In the genomic region with DNA sequence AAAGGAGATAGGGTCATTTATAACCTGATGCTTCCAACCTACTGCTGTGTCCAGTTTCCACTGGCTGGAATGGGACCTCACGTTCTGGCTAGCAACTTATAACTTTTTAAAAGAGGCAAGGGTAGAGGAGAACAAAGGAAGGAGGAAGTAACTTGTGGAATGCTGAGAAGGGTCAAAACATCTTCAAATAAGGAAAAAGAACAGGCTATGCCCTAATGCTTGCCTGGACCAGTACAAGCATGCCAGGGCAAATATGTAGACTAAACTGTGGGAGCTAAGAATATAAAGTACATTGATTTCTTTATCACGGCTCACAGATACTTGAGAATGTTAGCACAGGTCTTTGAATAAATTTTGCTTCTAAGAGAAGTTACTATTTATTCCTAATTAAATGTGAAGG, we compare ENCODE assay signal across 12 cellular contexts. TPM values are rescaled to one million over a fixed set of nuclear protein-coding genes. Genes with fewer than 3 reads are reported as not detected.
A peak's percentile ranks its signal among the peaks of the same experiment; 100 is the strongest.
DNase-seq lines count a peak whose midpoint lies in the region; ATAC-seq, FAIRE-seq and TF ChIP-seq lines count a peak whose summit lies in the region.
"Had no signal": no experiment of that assay in that cellular context is flagged by ENCODE, and none has a peak within 500 bp of the region (broad histone marks: within the 10 kb centered on the region; RNA-seq: fewer than 3 reads in every experiment).

No MANE protein-coding gene starts in this region.

- CTCF ChIA-PET in HepG2 (lab: Yijun Ruan, JAX; ENCODE audit: low intra/inter-chr PET ratio, low total read pairs): no interaction called here

- H3K4me3 Mint-ChIP-seq in activated naive CD8-positive, alpha-beta T cell treated with anti-CD3 and anti-CD28 coated beads for 36 hours: peak overlapping the region; percentile 48

- no peak overlapping the region for H3K27ac Mint-ChIP-seq in activated naive CD8-positive, alpha-beta T cell treated with anti-CD3 and anti-CD28 coated beads for 36 hours

- dilution Hi-C loops in keratinocyte (cut with MboI; ENCODE audit: extremely low pct_ligation_motif_present, low sequenced_read_pairs): no loop called here

- H3K4me2 ChIP-seq in HepG2 (ENCODE audit: low read depth, low read length): peak overlapping the region; percentile 61
- H3K4me2 ChIP-seq in keratinocyte (ENCODE audit: control insufficient read depth, extremely low read depth, insufficient read depth, low read depth, low read length): peak overlapping the region; percentile 83

- no peak for ATAC-seq in HepG2
- no peak for ATAC-seq in right lobe of liver
- ATAC-seq in pancreas: no peak
- ATAC-seq: psoas muscle had no signal

- no peak overlapping the region for H3K27ac ChIP-seq in HepG2 (ENCODE audit: extremely low read length, insufficient read depth, low read length)
- no peak overlapping the region for H3K27ac ChIP-seq in right lobe of liver
- H3K27ac ChIP-seq in keratinocyte (ENCODE audit: control insufficient read depth, insufficient read depth, low read length): peak overlapping the region; percentile 90
- peak overlapping the region in 1 of 4 donors; percentile 97 for H3K27ac ChIP-seq in pancreas

- H3K27me3 Mint-ChIP-seq in activated naive CD8-positive, alpha-beta T cell treated with anti-CD3 and anti-CD28 coated beads for 36 hours: no peaks in the 10 kb centered on the region

- DNase-seq in HepG2 (ENCODE audit: low spot score) (no peak), right lobe of liver (no peak), keratinocyte (ENCODE audit: low read depth, low spot score) (no peak), ureter (ENCODE audit: low spot score) (peak; percentile 59), COR-L47 (lab: John Stamatoyannopoulos, UW) (no peak), GM19238 (ENCODE audit: insufficient read length, low spot score) (no peak), pancreas (no peak)
- DNase-seq in activated naive CD8-positive, alpha-beta T cell treated with anti-CD3 and anti-CD28 coated beads for 36 hours: no peak
- DNase-seq: gastrocnemius medialis; NCI-H1092; psoas muscle; stimulated activated CD8-positive, alpha-beta memory T cell treated with anti-CD3 and anti-CD28 coated beads, Interleukin-4, amount 100 ng/mL, for 48 hours had no signal

- 92% methylated on average over 2 of the region's 2 CpGs for WGBS in HepG2 (ENCODE audit: low lambda C conversion rate)
- WGBS in right lobe of liver (ENCODE audit: insufficient coverage, low coverage, low lambda C conversion rate, missing lambda C conversion rate): 66% methylated on average over 2 of the region's 2 CpGs
- WGBS in pancreas, 2 donors: 57 to 67% methylated on average over 2 of the region's 2 CpGs

- peaks cover 18% of the 10 kb centered on the region for H3K4me1 Mint-ChIP-seq in activated naive CD8-positive, alpha-beta T cell treated with anti-CD3 and anti-CD28 coated beads for 36 hours

- H3K4me3 ChIP-seq in HepG2 (replicated peaks in 1 of 3; ENCODE audit: insufficient read depth in 1 of 3, low read depth in 2 of 3, low read length in 3 of 3) (peak overlapping the region in 1 of 3 experiments; percentile 87; a peak in 1 of 6 replicates), right lobe of liver (no peak overlapping the region), keratinocyte (ENCODE audit: control insufficient read depth in 2 of 3, extremely low read depth in 1 of 3, insufficient read depth in 2 of 3, low read depth in 1 of 3, low read length in 3 of 3) (peak overlapping the region; percentile 29 to 74 (median 62)), pancreas (no peak overlapping the region)

- POLR2A ChIA-PET in HepG2 (lab: Yijun Ruan, JAX): no interaction called here

- H3K9me3 ChIP-seq in HepG2 (ENCODE audit: low read length) (no peaks in the 10 kb centered on the region), right lobe of liver (no peaks in the 10 kb centered on the region), keratinocyte (ENCODE audit: control insufficient read depth, low read depth, low read length) (no peaks in the 10 kb centered on the region), pancreas (no peaks in the 10 kb centered on the region)
- H3K9me3 ChIP-seq: gastrocnemius medialis, psoas muscle had no signal

- no peak for TF ChIP-seq EP300 in HepG2 (IDR thresholded peaks at IDR 0.05; ENCODE audit: low read depth in 2 of 2, low read length in 2 of 2)
- TF ChIP-seq EP300 in HepG2 (CRISPR knock-in tag; IDR thresholded peaks at IDR 0.05; ENCODE audit: borderline replicate concordance): no peak

- peaks cover 7% of the 10 kb centered on the region for H3K9me3 Mint-ChIP-seq in activated naive CD8-positive, alpha-beta T cell treated with anti-CD3 and anti-CD28 coated beads for 36 hours

- intact Hi-C loops in HepG2 (cut with micrococcal nuclease; ENCODE audit: unreplicated experiment) (no loop called here), right lobe of liver (cut with DNase I) (loop anchor here in 1 of 2 donors (5.0 kb wide), 1 partner anchor 165 kb away; no protein-coding TSS in a partner anchor), pancreas (cut with DNase I) (no loop called here)

- in situ Hi-C loops in HepG2 (cut with HindIII; ENCODE audit: extremely low pct_ligation_motif_present, low pct_unique_long_range_greater_than_20kb): no loop called here

- no peaks in the 10 kb centered on the region for H3K9me1 ChIP-seq in keratinocyte (ENCODE audit: control insufficient read depth, extremely low read depth, insufficient read depth, low read length)

- H3K36me3 Mint-ChIP-seq in activated naive CD8-positive, alpha-beta T cell treated with anti-CD3 and anti-CD28 coated beads for 36 hours: peaks cover 32% of the 10 kb centered on the region

- TF ChIP-seq RAD21 in HepG2 (CRISPR knock-in tag; IDR thresholded peaks at IDR 0.05): no peak

- FAIRE-seq in HepG2 (lab: Jason Lieb, UNC) (no peak), keratinocyte (lab: Jason Lieb, UNC) (peak; percentile 46), pancreas (lab: Jason Lieb, UNC) (no peak)

- no peaks in the 10 kb centered on the region for H4K20me1 ChIP-seq in HepG2 (ENCODE audit: insufficient read depth, low read length)
- no peaks in the 10 kb centered on the region for H4K20me1 ChIP-seq in keratinocyte (ENCODE audit: control insufficient read depth, extremely low read depth, insufficient read depth, low read length)

- no peak for TF ChIP-seq CTCF in HepG2 (CRISPR knock-in tag; IDR thresholded peaks at IDR 0.05)
- no peak for TF ChIP-seq CTCF in right lobe of liver (IDR thresholded peaks at IDR 0.05)
- no peak for TF ChIP-seq CTCF in keratinocyte (optimal IDR thresholded peaks at IDR 0.05 in 1 of 3, IDR thresholded peaks at IDR 0.05 in 1 of 3, conservative IDR thresholded peaks at IDR 0.05 in 1 of 3; ENCODE audit: extremely low read depth in 1 of 3, insufficient read depth in 2 of 3, low read length in 3 of 3)
- TF ChIP-seq CTCF in pancreas (IDR thresholded peaks at IDR 0.05): no peak

- BruUV-seq in HepG2 (replicated peaks; lab: Mats Ljungman, UMichigan): no TSS peak

- H3K79me2 ChIP-seq in HepG2 (ENCODE audit: insufficient read depth, low read length): peaks cover 20% of the 10 kb centered on the region
- H3K79me2 ChIP-seq in keratinocyte (ENCODE audit: control insufficient read depth, insufficient read depth, low read length): peaks cover 27% of the 10 kb centered on the region

- H3K36me3 ChIP-seq in HepG2 (replicated peaks in 1 of 2; ENCODE audit: control insufficient read depth in 1 of 2, insufficient read depth in 2 of 2, low read length in 2 of 2) (peaks cover 4 to 15% of the 10 kb centered on the region in 2 experiments), right lobe of liver (peaks cover 0 to 17% (median 10%) of the 10 kb centered on the region in 4 donors), keratinocyte (ENCODE audit: control insufficient read depth in 2 of 2, extremely low read depth in 1 of 2, insufficient read depth in 2 of 2, low read length in 2 of 2) (peaks cover 4 to 14% of the 10 kb centered on the region in 2 experiments), pancreas (peaks cover 4 to 19% (median 15%) of the 10 kb centered on the region in 3 donors)

- no peak overlapping the region for H2AFZ ChIP-seq in HepG2 (ENCODE audit: low read length)
- peak overlapping the region; percentile 23 for H2AFZ ChIP-seq in keratinocyte (ENCODE audit: control insufficient read depth, low read length)

- no peaks in the 10 kb centered on the region; a peak in 1 of 5 replicates for H3K27me3 ChIP-seq in HepG2 (ENCODE audit: control insufficient read depth in 1 of 2, insufficient read depth in 2 of 2, low read length in 2 of 2)
- H3K27me3 ChIP-seq in right lobe of liver: no peaks in the 10 kb centered on the region
- no peaks in the 10 kb centered on the region for H3K27me3 ChIP-seq in keratinocyte (ENCODE audit: control insufficient read depth, extremely low read depth, insufficient read depth, low read length)
- no peaks in the 10 kb centered on the region for H3K27me3 ChIP-seq in pancreas
- H3K27me3 ChIP-seq: gastrocnemius medialis had no signal

- H3K9ac ChIP-seq in HepG2 (ENCODE audit: insufficient read depth, low read depth, low read length): no peak overlapping the region
- peak overlapping the region; percentile 41 for H3K9ac ChIP-seq in keratinocyte (ENCODE audit: control insufficient read depth, extremely low read depth, insufficient read depth, low read length)

- peaks cover 25% of the 10 kb centered on the region for H3K4me1 ChIP-seq in HepG2 (ENCODE audit: insufficient read depth, low read length)
- H3K4me1 ChIP-seq in right lobe of liver: peaks cover 0 to 14% (median 3%) of the 10 kb centered on the region in 4 donors
- peaks cover 14% of the 10 kb centered on the region for H3K4me1 ChIP-seq in keratinocyte (ENCODE audit: control insufficient read depth, extremely low read depth, insufficient read depth, low read length)
- peaks cover 5 to 13% (median 5%) of the 10 kb centered on the region in 3 donors for H3K4me1 ChIP-seq in pancreas

- TF ChIP-seq POLR2A in HepG2 (IDR thresholded peaks at IDR 0.05; ENCODE audit: insufficient read depth in 1 of 2, low read depth in 2 of 2, low read length in 2 of 2) (no peak), right lobe of liver (IDR thresholded peaks at IDR 0.05) (no peak)

RNA-seq across cellular contexts. Expression of a gene that starts 1.5 kb away (rescaled TPM):
- total RNA-seq in HepG2 (2016; rRNA removed; fragmentation: Illumina TruSeq; extraction: Trizol) (35.1 and 54.3 TPM in 2 replicates), right lobe of liver (10 to 100 TPM; 11.4 to 19.4 (median 14.2) TPM), ureter (80.3 TPM), pancreas (10 to 100 TPM; 10.3 to 24.6 (median 17.8) TPM)
- 15.7 and 17.1 TPM in 2 replicates for total RNA-seq in HepG2 (2016; cell fraction: cytosol; rRNA removed; fragmentation: Illumina TruSeq; extraction: Trizol; ENCODE audit: low read depth)
- total RNA-seq in HepG2 (2016; cell fraction: insoluble cytoplasmic fraction; rRNA removed; fragmentation: Illumina TruSeq; extraction: Trizol): 36.8 and 56.1 TPM in 2 replicates
- total RNA-seq in HepG2 (2016; cell fraction: membrane; rRNA removed; fragmentation: Illumina TruSeq; extraction: Trizol): 31.5 and 34.6 TPM in 2 replicates
- total RNA-seq in HepG2 (2016; cell fraction: nucleus; rRNA removed; fragmentation: Illumina TruSeq; extraction: Trizol): 36.2 and 46.5 TPM in 2 replicates
- polyA plus RNA-seq in HepG2 (2011; rRNA removed) (19.8 and 23.1 TPM in 2 replicates), keratinocyte (38.2 to 66.1 TPM (median 56.3 TPM) in 3 replicates), pancreas (10 to 100 TPM; 11.7 to 17.0 TPM)
- 11.0 and 15.3 TPM in 2 replicates for polyA plus RNA-seq in HepG2 (2011; cell fraction: cytosol; rRNA removed)
- 17.3 and 18.5 TPM in 2 replicates for polyA plus RNA-seq in HepG2 (2011; cell fraction: nucleus; rRNA removed)
- polyA plus RNA-seq in HepG2 (2012): 16.3 and 20.9 TPM in 2 replicates
- polyA plus RNA-seq in HepG2 (2016; cell fraction: cytosol; fragmentation: Illumina TruSeq; extraction: Trizol; ENCODE audit: low read depth): 4.6 and 5.8 TPM in 2 replicates
- polyA plus RNA-seq in HepG2 (2016; cell fraction: insoluble cytoplasmic fraction; fragmentation: Illumina TruSeq; extraction: Trizol; ENCODE audit: low read depth): 37.5 and 37.6 TPM in 2 replicates
- polyA plus RNA-seq in HepG2 (2016; cell fraction: membrane; fragmentation: Illumina TruSeq; extraction: Trizol; ENCODE audit: low read depth): 11.1 and 12.1 TPM in 2 replicates
- polyA plus RNA-seq in HepG2 (2016; cell fraction: nucleus; fragmentation: Illumina TruSeq; extraction: Trizol; ENCODE audit: insufficient read depth, low read depth): 51.5 and 51.9 TPM in 2 replicates
- polyA minus RNA-seq in HepG2 (2011; rRNA and poly(A)+ RNA removed; ENCODE audit: low replicate concordance): 43.4 and 63.9 TPM in 2 replicates
- polyA minus RNA-seq in HepG2 (2011; cell fraction: cytosol; rRNA and poly(A)+ RNA removed): 18.8 and 22.0 TPM in 2 replicates
- polyA minus RNA-seq in HepG2 (2011; cell fraction: nucleus; rRNA and poly(A)+ RNA removed): 57.2 and 73.4 TPM in 2 replicates
- 10 to 100 TPM; 28.3 to 32.7 TPM for total RNA-seq in activated naive CD8-positive, alpha-beta T cell treated with anti-CD3 and anti-CD28 coated beads for 36 hours
- 30.4 TPM for polyA plus RNA-seq in keratinocyte (2011; ENCODE audit: low read depth)
- polyA plus RNA-seq in keratinocyte (2011; cell fraction: cytosol; rRNA removed): 24.4 and 42.9 TPM in 2 replicates
- 64.1 and 82.1 TPM in 2 replicates for polyA plus RNA-seq in keratinocyte (2011; cell fraction: nucleus; rRNA removed)
- polyA plus RNA-seq in keratinocyte (2012; ENCODE audit: low replicate concordance): 34.8 and 43.7 TPM in 2 replicates
- polyA minus RNA-seq in keratinocyte: 28.8 to 110 TPM (median 69.7 TPM) in 3 replicates
- polyA minus RNA-seq in keratinocyte (2011; cell fraction: cytosol; rRNA and poly(A)+ RNA removed): 41.8 TPM
- polyA minus RNA-seq in keratinocyte (2011; cell fraction: nucleus; rRNA and poly(A)+ RNA removed): 49.3 and 66.9 TPM in 2 replicates

RNA-seq across cellular contexts. Expression of a gene that starts 38.2 kb away (rescaled TPM):
- total RNA-seq in HepG2 (2016; rRNA removed; fragmentation: Illumina TruSeq; extraction: Trizol): 56.3 and 78.4 TPM in 2 replicates
- 36.0 and 37.2 TPM in 2 replicates for total RNA-seq in HepG2 (2016; cell fraction: cytosol; rRNA removed; fragmentation: Illumina TruSeq; extraction: Trizol; ENCODE audit: low read depth)
- 52.9 and 76.9 TPM in 2 replicates for total RNA-seq in HepG2 (2016; cell fraction: insoluble cytoplasmic fraction; rRNA removed; fragmentation: Illumina TruSeq; extraction: Trizol)
- 33.2 and 40.8 TPM in 2 replicates for total RNA-seq in HepG2 (2016; cell fraction: membrane; rRNA removed; fragmentation: Illumina TruSeq; extraction: Trizol)
- total RNA-seq in HepG2 (2016; cell fraction: nucleus; rRNA removed; fragmentation: Illumina TruSeq; extraction: Trizol): 42.2 and 54.0 TPM in 2 replicates
- polyA plus RNA-seq in HepG2 (2011; rRNA removed): 7.8 and 9.3 TPM in 2 replicates
- polyA plus RNA-seq in HepG2 (2011; cell fraction: cytosol; rRNA removed): 2.3 and 4.6 TPM in 2 replicates
- 7.6 and 13.1 TPM in 2 replicates for polyA plus RNA-seq in HepG2 (2011; cell fraction: nucleus; rRNA removed)
- 12.0 and 12.6 TPM in 2 replicates for polyA plus RNA-seq in HepG2 (2012)
- 1.3 and 1.9 TPM in 2 replicates for polyA plus RNA-seq in HepG2 (2016; cell fraction: cytosol; fragmentation: Illumina TruSeq; extraction: Trizol; ENCODE audit: low read depth)
- 11.0 and 11.4 TPM in 2 replicates for polyA plus RNA-seq in HepG2 (2016; cell fraction: insoluble cytoplasmic fraction; fragmentation: Illumina TruSeq; extraction: Trizol; ENCODE audit: low read depth)
- 2.8 and 3.3 TPM in 2 replicates for polyA plus RNA-seq in HepG2 (2016; cell fraction: membrane; fragmentation: Illumina TruSeq; extraction: Trizol; ENCODE audit: low read depth)
- polyA plus RNA-seq in HepG2 (2016; cell fraction: nucleus; fragmentation: Illumina TruSeq; extraction: Trizol; ENCODE audit: insufficient read depth, low read depth): 38.0 and 38.9 TPM in 2 replicates
- 11.0 and 19.0 TPM in 2 replicates for polyA minus RNA-seq in HepG2 (2011; rRNA and poly(A)+ RNA removed; ENCODE audit: low replicate concordance)
- 22.7 and 28.7 TPM in 2 replicates for polyA minus RNA-seq in HepG2 (2011; cell fraction: cytosol; rRNA and poly(A)+ RNA removed)
- 21.2 and 33.4 TPM in 2 replicates for polyA minus RNA-seq in HepG2 (2011; cell fraction: nucleus; rRNA and poly(A)+ RNA removed)
- total RNA-seq in right lobe of liver: 10 to 100 TPM; 11.5 to 15.2 (median 12.4) TPM
- 10 to 100 TPM; 89.3 to 98.9 TPM for total RNA-seq in activated naive CD8-positive, alpha-beta T cell treated with anti-CD3 and anti-CD28 coated beads for 36 hours
- polyA plus RNA-seq in keratinocyte: 8.9 to 20.3 TPM (median 17.7 TPM) in 3 replicates
- 7.1 TPM for polyA plus RNA-seq in keratinocyte (2011; ENCODE audit: low read depth)
- 4.0 and 7.9 TPM in 2 replicates for polyA plus RNA-seq in keratinocyte (2011; cell fraction: cytosol; rRNA removed)
- 42.1 and 48.7 TPM in 2 replicates for polyA plus RNA-seq in keratinocyte (2011; cell fraction: nucleus; rRNA removed)
- 14.8 and 18.5 TPM in 2 replicates for polyA plus RNA-seq in keratinocyte (2012; ENCODE audit: low replicate concordance)
- polyA minus RNA-seq in keratinocyte: 13.7 to 63.0 TPM (median 35.6 TPM) in 3 replicates
- 25.1 TPM for polyA minus RNA-seq in keratinocyte (2011; cell fraction: cytosol; rRNA and poly(A)+ RNA removed)
- polyA minus RNA-seq in keratinocyte (2011; cell fraction: nucleus; rRNA and poly(A)+ RNA removed): 33.4 and 77.0 TPM in 2 replicates
- 67.3 TPM for total RNA-seq in ureter
- 10 to 100 TPM in 5 of 6 donors, 1 to 10 TPM in 1; 9.8 to 17.4 (median 11.1) TPM for total RNA-seq in pancreas
- 1 to 10 TPM; 5.4 to 5.6 TPM for polyA plus RNA-seq in pancreas

RNA-seq across cellular contexts. Expression of a gene that starts 52.4 kb away (rescaled TPM):
- 32.7 and 43.8 TPM in 2 replicates for total RNA-seq in HepG2 (2016; rRNA removed; fragmentation: Illumina TruSeq; extraction: Trizol)
- 46.8 and 53.1 TPM in 2 replicates for total RNA-seq in HepG2 (2016; cell fraction: cytosol; rRNA removed; fragmentation: Illumina TruSeq; extraction: Trizol; ENCODE audit: low read depth)
- total RNA-seq in HepG2 (2016; cell fraction: insoluble cytoplasmic fraction; rRNA removed; fragmentation: Illumina TruSeq; extraction: Trizol): 32.4 and 43.7 TPM in 2 replicates
- total RNA-seq in HepG2 (2016; cell fraction: membrane; rRNA removed; fragmentation: Illumina TruSeq; extraction: Trizol): 47.4 and 53.0 TPM in 2 replicates
- total RNA-seq in HepG2 (2016; cell fraction: nucleus; rRNA removed; fragmentation: Illumina TruSeq; extraction: Trizol): 24.2 and 34.5 TPM in 2 replicates
- 12.9 and 13.1 TPM in 2 replicates for polyA plus RNA-seq in HepG2 (2011; rRNA removed)
- 5.3 and 9.4 TPM in 2 replicates for polyA plus RNA-seq in HepG2 (2011; cell fraction: cytosol; rRNA removed)
- 9.6 and 13.3 TPM in 2 replicates for polyA plus RNA-seq in HepG2 (2011; cell fraction: nucleus; rRNA removed)
- 10.4 and 11.0 TPM in 2 replicates for polyA plus RNA-seq in HepG2 (2012)
- polyA plus RNA-seq in HepG2 (2016; cell fraction: cytosol; fragmentation: Illumina TruSeq; extraction: Trizol; ENCODE audit: low read depth): 2.1 and 2.6 TPM in 2 replicates
- polyA plus RNA-seq in HepG2 (2016; cell fraction: insoluble cytoplasmic fraction; fragmentation: Illumina TruSeq; extraction: Trizol; ENCODE audit: low read depth): 12.6 and 15.1 TPM in 2 replicates
- polyA plus RNA-seq in HepG2 (2016; cell fraction: membrane; fragmentation: Illumina TruSeq; extraction: Trizol; ENCODE audit: low read depth): 4.8 and 6.5 TPM in 2 replicates
- polyA plus RNA-seq in HepG2 (2016; cell fraction: nucleus; fragmentation: Illumina TruSeq; extraction: Trizol; ENCODE audit: insufficient read depth, low read depth): 14.7 and 21.4 TPM in 2 replicates
- polyA minus RNA-seq in HepG2 (2011; rRNA and poly(A)+ RNA removed; ENCODE audit: low replicate concordance): 28.4 and 42.4 TPM in 2 replicates
- 31.7 and 41.8 TPM in 2 replicates for polyA minus RNA-seq in HepG2 (2011; cell fraction: cytosol; rRNA and poly(A)+ RNA removed)
- polyA minus RNA-seq in HepG2 (2011; cell fraction: nucleus; rRNA and poly(A)+ RNA removed): 40.6 and 53.2 TPM in 2 replicates
- 10 to 100 TPM; 10.6 to 14.6 (median 11.3) TPM for total RNA-seq in right lobe of liver
- 10 to 100 TPM; 35.4 to 36.6 TPM for total RNA-seq in activated naive CD8-positive, alpha-beta T cell treated with anti-CD3 and anti-CD28 coated beads for 36 hours
- polyA plus RNA-seq in keratinocyte: 13.3 to 21.1 TPM (median 18.6 TPM) in 3 replicates
- polyA plus RNA-seq in keratinocyte (2011; ENCODE audit: low read depth): 10.0 TPM
- 5.9 and 14.9 TPM in 2 replicates for polyA plus RNA-seq in keratinocyte (2011; cell fraction: cytosol; rRNA removed)
- 23.2 and 26.7 TPM in 2 replicates for polyA plus RNA-seq in keratinocyte (2011; cell fraction: nucleus; rRNA removed)
- 12.4 and 17.8 TPM in 2 replicates for polyA plus RNA-seq in keratinocyte (2012; ENCODE audit: low replicate concordance)
- polyA minus RNA-seq in keratinocyte: 28.4 to 65.9 TPM (median 52.1 TPM) in 3 replicates
- polyA minus RNA-seq in keratinocyte (2011; cell fraction: cytosol; rRNA and poly(A)+ RNA removed): 35.1 TPM
- 40.9 and 69.0 TPM in 2 replicates for polyA minus RNA-seq in keratinocyte (2011; cell fraction: nucleus; rRNA and poly(A)+ RNA removed)
- 85.7 TPM for total RNA-seq in ureter
- total RNA-seq in pancreas: 10 to 100 TPM; 11.5 to 22.4 (median 13.5) TPM
- 1 to 10 TPM; 3.9 to 4.2 TPM for polyA plus RNA-seq in pancreas

Comparison
In these comparisons a context has a peak if more than half of its experiments do, and no peak if none do; other contexts are left out.
1. H3K4me3 ChIP-seq: peak in keratinocyte (3 of 3); none in right lobe of liver (0 of 3) and pancreas (0 of 4).